Comparison of ENCODE assay signal across 10 cellular contexts in genomic region chr5:173786296-173787187, GRCh38.
DNase-seq lines count a peak whose midpoint lies in the region; ATAC-seq, FAIRE-seq and TF ChIP-seq lines count a peak whose summit lies in the region.
"Had no signal": no experiment of that assay in that cellular context is flagged by ENCODE, and none has a peak within 500 bp of the region (broad histone marks: within the 10 kb centered on the region; RNA-seq: fewer than 3 reads in every experiment).

No MANE protein-coding gene starts in this region.

- no peaks in the 10 kb centered on the region for H3K27me3 ChIP-seq in small intestine (ENCODE audit: control insufficient read depth in 2 of 2, insufficient read depth in 2 of 2, low read length in 2 of 2)
- H3K27me3 ChIP-seq: vagina had no signal

- H3K4me1 Mint-ChIP-seq in dendritic cell treated with granulocyte-macrophage colony-stimulating factor and Interleukin-4, amounts not matched to agents 40 ng/mL and 50 ng/mL, for 4 days (ENCODE audit: low read depth): peaks cover 80% of the 10 kb centered on the region

- intact Hi-C loops in dendritic cell treated with granulocyte-macrophage colony-stimulating factor and Interleukin-4, amounts not matched to agents 40 ng/mL and 50 ng/mL, for 4 days (cut with micrococcal nuclease): loop anchor here (10.0 kb wide), 1 partner anchor 98 kb away; the partner anchor contains the start of gene CPEB4
- intact Hi-C loops in mucosa of descending colon (cut with DNase I, micrococcal nuclease): no loop called here

- no peak overlapping the region for H3K27ac ChIP-seq in small intestine (ENCODE audit: low read depth in 1 of 2, low read length in 1 of 2)
- H3K27ac ChIP-seq: vagina had no signal

- DNase-seq in small intestine (no peak), NCI-H2227 (lab: John Stamatoyannopoulos, UW; ENCODE audit: unreplicated experiment) (no peak), mucosa of descending colon (no peak), RCC 7860 (ENCODE audit: low spot score) (no peak)

- H3K4me3 ChIP-seq in small intestine (ENCODE audit: low read depth in 1 of 2, low read length in 2 of 2): no peak overlapping the region
- H3K4me3 ChIP-seq in mucosa of descending colon: no peak overlapping the region
- H3K4me3 ChIP-seq: vagina had no signal

- FAIRE-seq in small intestine (lab: Jason Lieb, UNC) (no peak), RCC 7860 (lab: Jason Lieb, UNC) (no peak)

- H3K9me3 Mint-ChIP-seq in dendritic cell treated with granulocyte-macrophage colony-stimulating factor and Interleukin-4, amounts not matched to agents 40 ng/mL and 50 ng/mL, for 4 days: no peaks in the 10 kb centered on the region
- H3K9me3 Mint-ChIP-seq: IgD-negative memory B cell had no signal

- H3K36me3 Mint-ChIP-seq in dendritic cell treated with granulocyte-macrophage colony-stimulating factor and Interleukin-4, amounts not matched to agents 40 ng/mL and 50 ng/mL, for 4 days (ENCODE audit: low read depth): no peaks in the 10 kb centered on the region

- H3K27ac Mint-ChIP-seq in dendritic cell treated with granulocyte-macrophage colony-stimulating factor and Interleukin-4, amounts not matched to agents 40 ng/mL and 50 ng/mL, for 4 days: peak overlapping the region; percentile 58

- no peak overlapping the region for H3K4me3 Mint-ChIP-seq in dendritic cell treated with granulocyte-macrophage colony-stimulating factor and Interleukin-4, amounts not matched to agents 40 ng/mL and 50 ng/mL, for 4 days

- ATAC-seq in GM19395 (IDR thresholded peaks at IDR 0.05; ENCODE audit: unreplicated experiment): peak; percentile 53
- peak; percentile 70 for ATAC-seq in HG03175 (IDR thresholded peaks at IDR 0.05; ENCODE audit: unreplicated experiment)
- ATAC-seq in mucosa of descending colon: no peak

- H3K27me3 Mint-ChIP-seq in dendritic cell treated with granulocyte-macrophage colony-stimulating factor and Interleukin-4, amounts not matched to agents 40 ng/mL and 50 ng/mL, for 4 days: peaks cover 3% of the 10 kb centered on the region
- H3K27me3 Mint-ChIP-seq: IgD-negative memory B cell had no signal

- WGBS in small intestine, 3 donors: 79 to 93% (median 79%) methylated on average over 10 of the region's 10 CpGs

- H3K36me3 ChIP-seq in small intestine (ENCODE audit: control insufficient read depth in 2 of 2, insufficient read depth in 2 of 2, low read length in 2 of 2): no peaks in the 10 kb centered on the region
- H3K36me3 ChIP-seq in mucosa of descending colon (ENCODE audit: low read depth): no peaks in the 10 kb centered on the region
- H3K36me3 ChIP-seq: vagina had no signal

- TF ChIP-seq CTCF in GM12801 (IDR thresholded peaks at IDR 0.05; ENCODE audit: extremely low read depth, insufficient read length) (peak; percentile 45), mucosa of descending colon (IDR thresholded peaks at IDR 0.05) (no peak)

- H3K9me3 ChIP-seq in small intestine (ENCODE audit: control insufficient read depth, low read depth) (no peaks in the 10 kb centered on the region), mucosa of descending colon (no peaks in the 10 kb centered on the region)
- H3K9me3 ChIP-seq: vagina had no signal

- H3K4me1 ChIP-seq in small intestine (ENCODE audit: control insufficient read depth in 2 of 2, insufficient read depth in 1 of 2, low read depth in 1 of 2, low read length in 1 of 2): peaks cover 7% of the 10 kb centered on the region in 2 donors
- peaks cover 9% of the 10 kb centered on the region for H3K4me1 ChIP-seq in mucosa of descending colon (ENCODE audit: low read depth)
